Comparison of ENCODE assay signal across 21 cellular contexts in genomic region chr6:22087960-22088716, GRCh38.
DNase-seq lines count a peak whose midpoint lies in the region; ATAC-seq and TF ChIP-seq lines count a peak whose summit lies in the region.
"Had no signal": no experiment of that assay in that cellular context is flagged by ENCODE, and none has a peak within 500 bp of the region (broad histone marks: within the 10 kb centered on the region; RNA-seq: fewer than 3 reads in every experiment).

No MANE protein-coding gene starts in this region.

- no peak for TF ChIP-seq CTCF in CD4-positive, alpha-beta T cell (IDR thresholded peaks at IDR 0.05)
- no peak for TF ChIP-seq CTCF in OCI-LY1 (IDR thresholded peaks at IDR 0.05; ENCODE audit: low read length)

- no peak overlapping the region; the same call in 1 of the 2 replicates for H2AFZ ChIP-seq in OCI-LY1 (ENCODE audit: low read length)

- no peak overlapping the region for H3K4me3 ChIP-seq in OCI-LY1 (ENCODE audit: low read depth, low read length, poor library complexity, severe bottlenecking)

- no peak overlapping the region for H3K27ac ChIP-seq in CD4-positive, alpha-beta T cell (ENCODE audit: low read depth, low read length)
- peak overlapping the region; percentile 47 for H3K27ac ChIP-seq in OCI-LY1 (ENCODE audit: low read depth, low read length, poor library complexity, severe bottlenecking)

- H3K79me2 ChIP-seq in OCI-LY1 (ENCODE audit: insufficient read depth, low read length), result no peaks in the 10 kb centered on the region

- CTCF ChIA-PET in CD4-positive, alpha-beta T cell (lab: Charles Lee), result no interaction called here

- H3K4me1 ChIP-seq in OCI-LY1 (ENCODE audit: insufficient read depth, low read length, severe bottlenecking), result peaks cover 12% of the 10 kb centered on the region

- peak overlapping the region; percentile 79 for H3K27ac Mint-ChIP-seq in CD4-positive, alpha-beta T cell
- H3K27ac Mint-ChIP-seq: CD4-positive, alpha-beta memory T cell had no signal

- no peaks in the 10 kb centered on the region for H3K36me3 ChIP-seq in OCI-LY1 (ENCODE audit: insufficient read depth, low read length)

- peaks cover 13% of the 10 kb centered on the region for H3K4me1 Mint-ChIP-seq in CD4-positive, alpha-beta T cell (ENCODE audit: low read depth)
- H3K4me1 Mint-ChIP-seq: CD4-positive, alpha-beta memory T cell had no signal

- no peaks in the 10 kb centered on the region for H3K9me3 ChIP-seq in CD4-positive, alpha-beta T cell (ENCODE audit: control insufficient read depth, low read length)
- H3K9me3 ChIP-seq in OCI-LY1 (ENCODE audit: low read length), result 0 out of 2 replicates have a peak, but pooled peaks cover 3% of the 10 kb centered on the region
- H3K9me3 ChIP-seq: SK-N-SH had no signal

- intact Hi-C loops in CD4-positive, alpha-beta T cell (cut with DNase I, micrococcal nuclease), result no loop called here

- POLR2A ChIA-PET in CD4-positive, alpha-beta T cell (lab: Charles Lee), result interaction anchor here (0.8 to 1.6 kb wide), 2 partner anchors 11 to 60 kb away, joined by 3 read pairs; no protein-coding TSS in a partner anchor

- peak; percentile 68 for ATAC-seq in CD4-positive, alpha-beta T cell (ENCODE audit: poor library complexity)
- ATAC-seq in HG02885 (IDR thresholded peaks at IDR 0.05; ENCODE audit: poor library complexity, unreplicated experiment), result peak; percentile 47
- no peak for ATAC-seq in GM18502 (IDR thresholded peaks at IDR 0.05; ENCODE audit: poor library complexity, unreplicated experiment)
- no peak for ATAC-seq in HG03442 (IDR thresholded peaks at IDR 0.05; ENCODE audit: unreplicated experiment)

- peak overlapping the region; percentile 35; the same call in 1 of the 2 replicates for H3K4me2 ChIP-seq in OCI-LY1 (ENCODE audit: low read length)
- H3K4me2 ChIP-seq: SK-N-SH had no signal

- H3K9me2 ChIP-seq in OCI-LY1 (ENCODE audit: low read depth, low read length), result no peaks in the 10 kb centered on the region
- H3K9me2 ChIP-seq: SK-N-SH had no signal

- H3K36me3 Mint-ChIP-seq in CD4-positive, alpha-beta T cell (ENCODE audit: low read depth), result no peaks in the 10 kb centered on the region
- H3K36me3 Mint-ChIP-seq: CD4-positive, alpha-beta memory T cell had no signal

- no peaks in the 10 kb centered on the region for H3F3A ChIP-seq in OCI-LY1 (ENCODE audit: insufficient read depth, low read length)

- H3K27me3 ChIP-seq in CD4-positive, alpha-beta T cell (ENCODE audit: control insufficient read depth, insufficient read depth, low read length), result no peaks in the 10 kb centered on the region
- H3K27me3 ChIP-seq in OCI-LY1 (ENCODE audit: insufficient read depth, low read length), result no peaks in the 10 kb centered on the region

- no peaks in the 10 kb centered on the region for H4K20me1 ChIP-seq in OCI-LY1 (ENCODE audit: insufficient read depth, low read length)

- peak overlapping the region; percentile 35 for H3K4me3 Mint-ChIP-seq in CD4-positive, alpha-beta T cell
- H3K4me3 Mint-ChIP-seq: CD4-positive, alpha-beta memory T cell had no signal

- H3K9ac ChIP-seq in OCI-LY1 (ENCODE audit: low read length), result no peak overlapping the region
- H3K9ac ChIP-seq: SK-N-SH had no signal

- H3K27me3 Mint-ChIP-seq in CD4-positive, alpha-beta T cell, result no peaks in the 10 kb centered on the region
- H3K27me3 Mint-ChIP-seq: CD4-positive, alpha-beta memory T cell had no signal

- DNase-seq in CD4-positive, alpha-beta T cell, result no peak
- DNase-seq in iris pigment epithelial cell (ENCODE audit: low read depth), result peak; percentile 31
- DNase-seq in cerebellum (ENCODE audit: low spot score), result no peak
- DNase-seq in activated CD4-positive, alpha-beta T cell treated with anti-CD3 and anti-CD28 coated beads, Interleukin-2, amount 50 U/mL, for 4 hours, result no peak
- DNase-seq: AML-193; CD4-positive, alpha-beta memory T cell; DND-41; GDM1; H7; NCI-H1105 treated with DMSO at 0.1 percent for 48 hours; NCI-H187; NCI-H2171 treated with DMSO at 0.1 percent for 48 hours; NCI-H510A; NCI-H82; OCI-M1; SK-N-SH; T-helper 1 cell had no signal

- H3K9me3 Mint-ChIP-seq in CD4-positive, alpha-beta T cell, result peaks cover 3% of the 10 kb centered on the region

Comparison
In these comparisons a context has a peak if more than half of its experiments do, and no peak if none do; other contexts are left out.
1. ATAC-seq: peak in CD4-positive, alpha-beta T cell (single experiment) and HG02885 (single experiment); none in GM18502 (single experiment) and HG03442 (single experiment).